ENCODE assay signal across 12 cellular contexts in genomic region chr11:76630600-76630999, GRCh38. TPM values are rescaled to one million over a fixed set of nuclear protein-coding genes. Genes with fewer than 3 reads are reported as not detected.
DNase-seq lines count a peak whose midpoint lies in the region; ATAC-seq, FAIRE-seq and TF ChIP-seq lines count a peak whose summit lies in the region.
"Had no signal": no experiment of that assay in that cellular context is flagged by ENCODE, and none has a peak within 500 bp of the region (broad histone marks: within the 10 kb centered on the region; RNA-seq: fewer than 3 reads in every experiment).

No MANE protein-coding gene starts in this region.

- no peak for FAIRE-seq in pancreas (lab: Jason Lieb, UNC)

- peaks cover 0 to 9% (median 5%) of the 10 kb centered on the region in 11 donors for H3K9me3 ChIP-seq in heart right ventricle
- peaks cover 4% of the 10 kb centered on the region in 2 donors for H3K9me3 ChIP-seq in ascending aorta
- no peaks in the 10 kb centered on the region for H3K9me3 ChIP-seq in mucosa of rectum (ENCODE audit: control insufficient read depth in 2 of 2, low read length in 2 of 2)
- peaks cover 0 to 5% (median 3%) of the 10 kb centered on the region in 4 donors for H3K9me3 ChIP-seq in upper lobe of left lung
- H3K9me3 ChIP-seq in pancreas, result no peaks in the 10 kb centered on the region

- H3K27me3 ChIP-seq in heart right ventricle (no peaks in the 10 kb centered on the region), ascending aorta (no peaks in the 10 kb centered on the region), mucosa of rectum (ENCODE audit: control insufficient read depth in 2 of 2, insufficient read depth in 2 of 2, low read length in 2 of 2) (no peaks in the 10 kb centered on the region), upper lobe of left lung (no peaks in the 10 kb centered on the region), pancreas (no peaks in the 10 kb centered on the region)

- peak overlapping the region in 1 of 10 donors; percentile 18 for H3K4me3 ChIP-seq in heart right ventricle
- peak overlapping the region in 1 of 2 donors; percentile 8 for H3K4me3 ChIP-seq in ascending aorta
- no peak overlapping the region for H3K4me3 ChIP-seq in mucosa of rectum (ENCODE audit: low read length in 2 of 2)
- no peak overlapping the region for H3K4me3 ChIP-seq in upper lobe of left lung
- no peak overlapping the region for H3K4me3 ChIP-seq in pancreas

- peak overlapping the region; percentile 5 to 98 (median 92) for H3K27ac ChIP-seq in heart right ventricle
- peak overlapping the region; percentile 82 to 92 for H3K27ac ChIP-seq in ascending aorta
- H3K27ac ChIP-seq in mucosa of rectum (ENCODE audit: low read depth in 2 of 2, low read length in 2 of 2), result peak overlapping the region; percentile 60 to 76
- peak overlapping the region; percentile 87 to 94 (median 89) for H3K27ac ChIP-seq in upper lobe of left lung
- peak overlapping the region in 1 of 4 donors; percentile 36 for H3K27ac ChIP-seq in pancreas

- POLR2A ChIA-PET in GM10248 (lab: Yijun Ruan, JAX), result no interaction called here

- H3K36me3 ChIP-seq in heart right ventricle, result no peaks in the 10 kb centered on the region
- no peaks in the 10 kb centered on the region for H3K36me3 ChIP-seq in ascending aorta
- no peaks in the 10 kb centered on the region for H3K36me3 ChIP-seq in mucosa of rectum (ENCODE audit: control insufficient read depth in 2 of 2, insufficient read depth in 2 of 2, low read length in 2 of 2)
- no peaks in the 10 kb centered on the region for H3K36me3 ChIP-seq in upper lobe of left lung
- H3K36me3 ChIP-seq in pancreas, result no peaks in the 10 kb centered on the region

- H3K4me1 ChIP-seq in heart right ventricle (peaks cover 17 to 60% (median 32%) of the 10 kb centered on the region in 9 donors), ascending aorta (peaks cover 8 to 34% of the 10 kb centered on the region in 2 donors), mucosa of rectum (ENCODE audit: control insufficient read depth in 2 of 2, insufficient read depth in 2 of 2, low read length in 2 of 2) (peaks cover 12 to 24% of the 10 kb centered on the region in 2 donors), upper lobe of left lung (peaks cover 15 to 30% (median 28%) of the 10 kb centered on the region in 4 donors), pancreas (no peaks in the 10 kb centered on the region)

- no peak for TF ChIP-seq POLR2A in upper lobe of left lung (IDR thresholded peaks at IDR 0.05)

- intact Hi-C loops in heart right ventricle (cut with DNase I), result loop anchor here in 3 of 10 donors (2.0 to 5.0 kb wide), 3 partner anchors 14 to 43 kb away; no protein-coding TSS in a partner anchor
- intact Hi-C loops in Right ventricle myocardium superior (cut with DNase I), result no loop called here
- intact Hi-C loops in ascending aorta (cut with DNase I), result loop anchor here (2.0 kb wide), 1 partner anchor 22 kb away; no protein-coding TSS in a partner anchor
- intact Hi-C loops in pancreas (cut with DNase I), result no loop called here

- ATAC-seq in heart right ventricle (peak in 1 of 8 donors; percentile 2), Right ventricle myocardium superior (ENCODE audit: poor library complexity) (no peak), upper lobe of left lung (ENCODE audit: low FRiP score in 2 of 2) (no peak), pancreas (no peak), HG03520 (IDR thresholded peaks at IDR 0.05; ENCODE audit: unreplicated experiment) (no peak)

- WGBS in heart right ventricle, 2 donors, result 54 to 64% methylated on average over 3 of the region's 3 CpGs
- WGBS in upper lobe of left lung, 2 donors, result 46 to 56% methylated on average over 3 of the region's 3 CpGs
- 80 to 83% methylated on average over 3 of the region's 3 CpGs for WGBS in pancreas, 2 donors

- CTCF ChIA-PET in GM10248 (lab: Yijun Ruan, JAX), result no interaction called here

- DNase-seq in heart right ventricle, result no peak
- DNase-seq in Right ventricle myocardium superior, result no peak
- no peak for DNase-seq in ascending aorta (ENCODE audit: low spot score in 2 of 2)
- DNase-seq in upper lobe of left lung, result no peak
- DNase-seq in pancreas, result no peak
- DNase-seq in GM10248 (ENCODE audit: extremely low spot score), result no peak
- DNase-seq: NCI-H1436; NCI-H82; stimulated activated CD4-positive, alpha-beta T cell treated with anti-CD3 and anti-CD28 coated beads, Interleukin-4, amount 100 ng/mL, for 1 hour had no signal

- TF ChIP-seq CTCF in heart right ventricle (IDR thresholded peaks at IDR 0.05), result peak in 1 of 9 donors; percentile 2
- no peak for TF ChIP-seq CTCF in ascending aorta (IDR thresholded peaks at IDR 0.05)
- no peak for TF ChIP-seq CTCF in upper lobe of left lung (IDR thresholded peaks at IDR 0.05)
- TF ChIP-seq CTCF in pancreas (IDR thresholded peaks at IDR 0.05), result no peak
- no peak for TF ChIP-seq CTCF in GM10248 (IDR thresholded peaks at IDR 0.05; ENCODE audit: control extremely low read depth, extremely low read depth, low read depth, missing control alignments)

- no peak for TF ChIP-seq EP300 in upper lobe of left lung (IDR thresholded peaks at IDR 0.05)

- peak overlapping the region in 1 of 2 donors; percentile 5 for H3K9ac ChIP-seq in mucosa of rectum (ENCODE audit: low read depth in 1 of 2, low read length in 2 of 2)

RNA-seq across cellular contexts. Expression of gene LRRC32, which starts 39.9 kb away (rescaled TPM):
- total RNA-seq in heart right ventricle (10 to 100 TPM; 16.7 to 61.3 (median 31.5) TPM), Right ventricle myocardium superior (30.3 TPM), ascending aorta (280 TPM), upper lobe of left lung (100 to 1,000 TPM in 1 of 6 donors, 10 to 100 TPM in 5; 41.3 to 118 (median 60.3) TPM), pancreas (10 to 100 TPM in 2 of 6 donors, 1 to 10 TPM in 4; 5.7 to 26.0 (median 8.9) TPM)
- polyA plus RNA-seq in heart right ventricle (100 to 1,000 TPM in 1 of 2 donors, 10 to 100 TPM in 1; 62.4 to 215 TPM), pancreas (10 to 100 TPM; 27.3 to 43.0 TPM)
- polyA plus RNA-seq: neural cell had no signal
